ENCODE assay signal across 10 cellular contexts in the genomic region with DNA sequence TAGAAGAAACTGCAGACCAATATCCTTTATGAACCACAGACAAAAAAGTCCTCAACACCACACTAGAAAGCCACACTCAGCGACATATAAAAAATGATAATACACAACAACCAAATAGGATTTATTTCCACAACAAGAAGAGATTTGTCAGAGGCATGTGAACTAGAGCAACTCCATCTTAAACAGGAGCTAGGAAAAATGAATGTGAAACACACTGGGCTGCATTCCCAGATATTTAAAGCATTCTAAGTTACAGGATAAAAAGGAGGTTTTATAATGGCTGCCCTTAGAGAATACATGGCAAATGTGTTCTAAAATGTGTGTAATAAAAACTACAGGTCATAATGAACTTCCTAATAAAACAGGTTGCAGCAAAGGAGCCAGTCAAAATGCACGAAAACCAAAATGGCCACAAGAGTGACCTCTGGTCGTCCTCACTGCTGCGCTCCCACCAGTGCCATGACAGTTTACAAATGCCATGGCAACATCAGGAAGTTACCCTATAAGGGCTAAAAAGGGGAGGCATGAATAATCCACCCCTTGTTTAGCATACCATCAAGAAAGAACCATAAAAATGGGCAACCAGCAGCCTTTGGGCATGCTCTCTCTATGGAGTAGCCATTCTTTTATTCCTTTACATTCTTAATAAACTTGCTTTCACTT. TPM values are rescaled to one million over a fixed set of nuclear protein-coding genes. Genes with fewer than 3 reads are reported as not detected.
"Had no signal": no experiment of that assay in that cellular context is flagged by ENCODE, and none has a peak within 500 bp of the region (broad histone marks: within the 10 kb centered on the region; RNA-seq: fewer than 3 reads in every experiment).

No MANE protein-coding gene starts in this region.

- FAIRE-seq: H54, HepG2 had no signal

- ATAC-seq: HCT116, HepG2 had no signal

- H3K4me3 ChIP-seq: GM23248, HAP-1 had no signal

- H3K27ac ChIP-seq: GM23248, HL-60 had no signal

- H3K36me3 ChIP-seq: HAP-1 had no signal

- DNase-seq: GM23248, GOT3, HFFc6, KG1 had no signal

- H3K9ac ChIP-seq: GM23248 had no signal

- H2AFZ ChIP-seq: GM23248 had no signal

- H3K9me3 ChIP-seq: HAP-1 had no signal

RNA-seq across cellular contexts. Expression of a gene that starts 21.8 kb away (rescaled TPM):
- total RNA-seq: GM23248, HepG2, HFFc6 had no signal
- polyA plus RNA-seq: GM23248, HepG2, IgD-negative memory B cell had no signal
